Comparison of ENCODE assay signal across 22 cellular contexts in genomic region chr18:34918856-34919255, GRCh38.
"Had no signal": no experiment of that assay in that cellular context is flagged by ENCODE, and none has a peak within 500 bp of the region (broad histone marks: within the 10 kb centered on the region; RNA-seq: fewer than 3 reads in every experiment).

No MANE protein-coding gene starts in this region.

- ATAC-seq: esophagus mucosa; gastrocnemius medialis; left ventricle myocardium superior; lower lobe of right lung; mucosa of descending colon; natural killer cell treated with Interleukin-12 subunit alpha and Interleukin-12 subunit beta and Interleukin-15 and Interleukin-18, amount 100 ng/mL, for 72 hours; sciatic nerve; stimulated activated naive B cell treated with anti-CD40 and anti-IgM and Interleukin-4, amounts not matched to agents 10 μg/mL and 1 μg/mL and 100 μg/mL, for 72 hours; upper lobe of right lung had no signal

- H3K79me2 ChIP-seq: parathyroid adenoma had no signal

- H3K9ac ChIP-seq: parathyroid adenoma had no signal

- H3K4me1 ChIP-seq: colonic mucosa, lower lobe of right lung, parathyroid adenoma, spleen, upper lobe of right lung, uterus had no signal

- H3K9me3 ChIP-seq: colonic mucosa, gastrocnemius medialis, lower lobe of right lung, mucosa of descending colon, neutrophil, spleen, thoracic aorta, tibial nerve, upper lobe of right lung, uterus had no signal

- H3K27ac ChIP-seq: colonic mucosa, epithelial cell of prostate, gastrocnemius medialis, lower lobe of right lung, neutrophil, parathyroid adenoma, spleen, thoracic aorta, tibial nerve, upper lobe of right lung, uterus had no signal

- H3K27me3 ChIP-seq: colonic mucosa, gastrocnemius medialis, neutrophil, spleen, tibial nerve, upper lobe of right lung, uterus had no signal

- H3K36me3 ChIP-seq: colonic mucosa, gastrocnemius medialis, lower lobe of right lung, neutrophil, spleen, thoracic aorta, tibial nerve, upper lobe of right lung, uterus had no signal

- H2AFZ ChIP-seq: parathyroid adenoma had no signal

- H3K4me3 ChIP-seq: colonic mucosa, gastrocnemius medialis, lower lobe of right lung, mucosa of descending colon, spleen, thoracic aorta, tibial nerve, upper lobe of right lung, uterus had no signal

- DNase-seq: colonic mucosa; effector CD8-positive, alpha-beta T cell; endodermal cell; foreskin fibroblast; gastrocnemius medialis; head of caudate nucleus; left ventricle myocardium superior; lower lobe of right lung; mucosa of descending colon; naive B cell; spleen; stimulated activated naive B cell treated with anti-CD40 and anti-IgM and Interleukin-4, amounts not matched to agents 10 μg/mL and 1 μg/mL and 100 μg/mL, for 72 hours; upper lobe of right lung; uterus had no signal
